Comparison of ENCODE assay signal across 11 cellular contexts in genomic region chr2:74080346-74080745, GRCh38.
DNase-seq lines count a peak whose midpoint lies in the region; ATAC-seq, FAIRE-seq and TF ChIP-seq lines count a peak whose summit lies in the region.
"Had no signal": no experiment of that assay in that cellular context is flagged by ENCODE, and none has a peak within 500 bp of the region (broad histone marks: within the 10 kb centered on the region; RNA-seq: fewer than 3 reads in every experiment).

No MANE protein-coding gene starts in this region.

- ATAC-seq in GM21619 (IDR thresholded peaks at IDR 0.05; ENCODE audit: unreplicated experiment) (peak; percentile 21), left lobe of liver (peak; percentile 25)

- H3K4me3 ChIP-seq in GM12864 (ENCODE audit: low read depth, low read length) (no peak overlapping the region), MM.1S (ENCODE audit: low read length) (no peak overlapping the region)

- peak; percentile 22 for TF ChIP-seq CTCF in GM12864 (IDR thresholded peaks at IDR 0.05; ENCODE audit: low read depth, low read length, missing control alignments)
- TF ChIP-seq CTCF in MM.1S (IDR thresholded peaks at IDR 0.05; ENCODE audit: low read length): peak; percentile 22; the same call in 1 of the 2 replicates

- no peaks in the 10 kb centered on the region for H3K27me3 ChIP-seq in MM.1S (replicated peaks; ENCODE audit: insufficient read depth, low read length)

- no peaks in the 10 kb centered on the region for H4K20me1 ChIP-seq in MM.1S (ENCODE audit: insufficient read depth, low read length)

- H3K9me2 ChIP-seq in MM.1S (replicated peaks; ENCODE audit: insufficient read depth, low read length): no peaks in the 10 kb centered on the region

- no peak overlapping the region for H3K9ac ChIP-seq in MM.1S (ENCODE audit: low read length)

- no peaks in the 10 kb centered on the region for H3K9me3 ChIP-seq in MM.1S (replicated peaks; ENCODE audit: insufficient read depth, low read length)

- intact Hi-C loops in posterior vena cava (cut with DNase I): no loop called here

- H3K79me2 ChIP-seq in MM.1S (ENCODE audit: low read length): no peaks in the 10 kb centered on the region

- no peaks in the 10 kb centered on the region for H3K36me3 ChIP-seq in MM.1S (replicated peaks; ENCODE audit: insufficient read depth, low read length)

- peak overlapping the region; percentile 41; the same call in 1 of the 2 replicates for H3K27ac ChIP-seq in MM.1S (ENCODE audit: low read length)

- no peak overlapping the region for H2AFZ ChIP-seq in MM.1S (ENCODE audit: low read length)

- H3F3A ChIP-seq in MM.1S (ENCODE audit: insufficient read depth, low read length): no peaks in the 10 kb centered on the region

- H3K4me2 ChIP-seq in MM.1S (ENCODE audit: low read depth, low read length): peak overlapping the region; percentile 39; the same call in 1 of the 2 replicates

- no peaks in the 10 kb centered on the region for H3K4me1 ChIP-seq in MM.1S (ENCODE audit: low read length)

- DNase-seq in GM12864 (ENCODE audit: low read depth): no peak
- no peak for DNase-seq in MM.1S
- DNase-seq in left lobe of liver (ENCODE audit: low spot score): no peak
- no peak for DNase-seq in posterior vena cava (ENCODE audit: low spot score)
- no peak for DNase-seq in activated CD4-positive, alpha-beta T cell treated with anti-CD3 and anti-CD28 coated beads for 4 hours
- DNase-seq in HTR-8/SVneo (ENCODE audit: insufficient read length, low spot score): no peak
- DNase-seq in NCI-H146 (lab: John Stamatoyannopoulos, UW): no peak
- DNase-seq: foreskin melanocyte, NCI-H1436 treated with DMSO at 0.1 percent for 48 hours, nucleus accumbens had no signal

- no peak for FAIRE-seq in HTR-8/SVneo (lab: Jason Lieb, UNC)
